In the genomic region with DNA sequence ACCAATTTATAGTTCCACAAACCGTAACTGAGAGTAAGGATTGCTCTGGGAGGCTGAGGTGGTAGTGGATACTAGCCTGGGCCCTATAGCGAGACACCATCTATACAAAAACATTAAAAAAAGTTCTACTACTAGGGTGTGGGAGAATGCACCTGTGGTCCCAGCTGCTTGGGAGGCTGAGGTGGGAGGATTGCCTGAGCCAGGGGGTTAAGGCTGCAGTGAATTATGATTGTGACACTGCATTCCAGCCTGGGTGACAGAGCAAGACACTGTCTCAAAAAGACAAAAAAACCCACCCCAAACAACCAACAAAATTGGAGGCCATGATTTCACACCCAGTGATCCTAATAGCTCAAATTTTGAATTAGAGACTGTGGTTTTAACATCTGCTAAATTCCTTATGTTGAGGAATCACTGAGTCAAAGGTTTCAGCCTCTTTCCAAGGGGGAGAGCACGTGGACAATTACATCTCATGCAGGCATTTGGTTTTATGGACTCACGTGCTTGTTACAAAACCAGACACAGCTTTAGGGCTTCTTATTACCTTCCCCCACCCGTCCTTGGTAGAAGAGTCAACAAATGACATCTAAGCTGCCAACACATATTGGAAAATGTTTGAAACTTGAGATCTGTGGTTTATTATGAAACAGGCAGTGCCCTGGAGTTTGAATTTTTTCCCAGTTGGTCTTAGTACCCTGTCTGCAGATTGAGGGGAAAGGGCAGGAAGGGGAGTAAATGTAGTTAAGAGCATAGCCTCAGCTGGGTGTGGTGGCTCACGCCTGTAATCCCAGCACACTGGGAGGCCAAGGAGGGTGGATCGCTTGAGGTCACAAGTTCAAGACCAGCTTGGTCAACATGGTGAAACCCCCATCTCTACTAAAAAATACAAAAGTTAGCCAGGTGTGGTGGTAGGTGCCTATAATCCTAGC, we compare ENCODE assay signal across 1 cellular context.
TF ChIP-seq lines count a peak whose summit lies in the region.

No MANE protein-coding gene starts in this region.

TF ChIP-seq in K562, 482 proteins besides CTCF, POLR2A, EP300 and RAD21 (continues in another document):
- 0 out of 2 replicates have a peak, but pooled peaks have one; percentile 15 for TF ChIP-seq PKNOX1 (IDR thresholded peaks at IDR 0.05)
- no peak for TF ChIP-seq PHF20 (IDR thresholded peaks at IDR 0.05; ENCODE audit: partially characterized antibody)
- TF ChIP-seq ZNF395 (CRISPR knock-in tag; IDR thresholded peaks at IDR 0.05), result peak; percentile 58; the same call in 1 of the 2 replicates
- TF ChIP-seq TEAD4 (IDR thresholded peaks at IDR 0.05; ENCODE audit: low read length), result peak; percentile 19; the same call in 1 of the 2 replicates
- no peak for TF ChIP-seq TEAD4 (CRISPR knock-in tag; IDR thresholded peaks at IDR 0.05; ENCODE audit: borderline replicate concordance)
- TF ChIP-seq E2F1 (CRISPR knock-in tag; IDR thresholded peaks at IDR 0.05), result no peak
- TF ChIP-seq, protein P1, sequence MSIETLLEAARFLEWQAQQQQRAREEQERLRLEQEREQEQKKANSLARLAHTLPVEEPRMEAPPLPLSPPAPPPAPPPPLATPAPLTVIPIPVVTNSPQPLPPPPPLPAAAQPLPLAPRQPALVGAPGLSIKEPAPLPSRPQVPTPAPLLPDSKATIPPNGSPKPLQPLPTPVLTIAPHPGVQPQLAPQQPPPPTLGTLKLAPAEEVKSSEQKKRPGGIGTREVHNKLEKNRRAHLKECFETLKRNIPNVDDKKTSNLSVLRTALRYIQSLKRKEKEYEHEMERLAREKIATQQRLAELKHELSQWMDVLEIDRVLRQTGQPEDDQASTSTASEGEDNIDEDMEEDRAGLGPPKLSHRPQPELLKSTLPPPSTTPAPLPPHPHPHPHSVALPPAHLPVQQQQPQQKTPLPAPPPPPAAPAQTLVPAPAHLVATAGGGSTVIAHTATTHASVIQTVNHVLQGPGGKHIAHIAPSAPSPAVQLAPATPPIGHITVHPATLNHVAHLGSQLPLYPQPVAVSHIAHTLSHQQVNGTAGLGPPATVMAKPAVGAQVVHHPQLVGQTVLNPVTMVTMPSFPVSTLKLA (conservative IDR thresholded peaks at IDR 0.05), result 0 out of 4 replicates have a peak, but pooled peaks of 1 of the 2 experiments have one; percentile 13
- TF ChIP-seq GTF2A2 (tag; IDR thresholded peaks at IDR 0.05), result no peak
- TF ChIP-seq, protein P2, sequence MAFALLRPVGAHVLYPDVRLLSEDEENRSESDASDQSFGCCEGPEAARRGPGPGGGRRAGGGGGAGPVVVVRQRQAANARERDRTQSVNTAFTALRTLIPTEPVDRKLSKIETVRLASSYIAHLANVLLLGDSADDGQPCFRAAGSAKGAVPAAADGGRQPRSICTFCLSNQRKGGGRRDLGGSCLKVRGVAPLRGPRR (CRISPR knock-in tag; IDR thresholded peaks at IDR 0.05), result no peak
- 0 out of 2 replicates have a peak, but pooled peaks have one; percentile 14 for TF ChIP-seq MYC (IDR thresholded peaks at IDR 0.05; ENCODE audit: low read depth, low read length)
- no peak for TF ChIP-seq MYC (CRISPR knock-in tag; IDR thresholded peaks at IDR 0.05; ENCODE audit: borderline replicate concordance, low read depth)
- TF ChIP-seq TEAD1 (CRISPR knock-in tag; IDR thresholded peaks at IDR 0.05), result no peak
- TF ChIP-seq BHLHE40 (IDR thresholded peaks at IDR 0.05; ENCODE audit: low read length), result peak; percentile 70
- TF ChIP-seq ESRRA (IDR thresholded peaks at IDR 0.05; ENCODE audit: borderline replicate concordance, low read depth), result no peak
- TF ChIP-seq CBFA2T2 (conservative IDR thresholded peaks at IDR 0.05), result 0 out of 2 replicates have a peak, but pooled peaks have one; percentile 16
- no peak for TF ChIP-seq TARDBP (IDR thresholded peaks at IDR 0.05)
- no peak for TF ChIP-seq USF1 (CRISPR knock-in tag; IDR thresholded peaks at IDR 0.05)
- TF ChIP-seq CUX1 (CRISPR knock-in tag; IDR thresholded peaks at IDR 0.05), result 0 out of 2 replicates have a peak, but pooled peaks have one; percentile 39
- TF ChIP-seq RBM17 (IDR thresholded peaks at IDR 0.05; ENCODE audit: borderline replicate concordance, low read depth, low read length), result no peak
- no peak for TF ChIP-seq NKRF (IDR thresholded peaks at IDR 0.05; ENCODE audit: borderline replicate concordance)
- TF ChIP-seq NFIC (IDR thresholded peaks at IDR 0.05), result no peak; the same call in 1 of the 2 replicates
- no peak for TF ChIP-seq MAZ (CRISPR knock-in tag; conservative IDR thresholded peaks at IDR 0.05 in 1 of 2, IDR thresholded peaks at IDR 0.05 in 1 of 2)
- TF ChIP-seq SMAD4 (CRISPR knock-in tag; conservative IDR thresholded peaks at IDR 0.05), result peak; percentile 46; the same call in 1 of the 2 replicates
- TF ChIP-seq, protein P3, sequence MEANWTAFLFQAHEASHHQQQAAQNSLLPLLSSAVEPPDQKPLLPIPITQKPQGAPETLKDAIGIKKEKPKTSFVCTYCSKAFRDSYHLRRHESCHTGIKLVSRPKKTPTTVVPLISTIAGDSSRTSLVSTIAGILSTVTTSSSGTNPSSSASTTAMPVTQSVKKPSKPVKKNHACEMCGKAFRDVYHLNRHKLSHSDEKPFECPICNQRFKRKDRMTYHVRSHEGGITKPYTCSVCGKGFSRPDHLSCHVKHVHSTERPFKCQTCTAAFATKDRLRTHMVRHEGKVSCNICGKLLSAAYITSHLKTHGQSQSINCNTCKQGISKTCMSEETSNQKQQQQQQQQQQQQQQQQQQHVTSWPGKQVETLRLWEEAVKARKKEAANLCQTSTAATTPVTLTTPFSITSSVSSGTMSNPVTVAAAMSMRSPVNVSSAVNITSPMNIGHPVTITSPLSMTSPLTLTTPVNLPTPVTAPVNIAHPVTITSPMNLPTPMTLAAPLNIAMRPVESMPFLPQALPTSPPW (CRISPR knock-in tag; IDR thresholded peaks at IDR 0.05), result peak; percentile 20; the same call in 1 of the 2 replicates
- TF ChIP-seq ZNF586 (CRISPR knock-in tag; conservative IDR thresholded peaks at IDR 0.05), result no peak
- TF ChIP-seq ADNP (tag; IDR thresholded peaks at IDR 0.05), result peak; percentile 68; the same call in 1 of the 2 replicates
- no peak for TF ChIP-seq MCM2 (IDR thresholded peaks at IDR 0.05; ENCODE audit: low read depth)
- TF ChIP-seq CXXC5 (CRISPR knock-in tag; IDR thresholded peaks at IDR 0.05), result 0 out of 2 replicates have a peak, but pooled peaks have one; percentile 7
- no peak for TF ChIP-seq ZNF717 (CRISPR knock-in tag; IDR thresholded peaks at IDR 0.05)
- peak; percentile 72; the same call in 1 of the 2 replicates for TF ChIP-seq ZNF592 (IDR thresholded peaks at IDR 0.05)
- 0 out of 4 replicates have a peak, but pooled peaks of 1 of the 2 experiments have one; percentile 19 for TF ChIP-seq KDM1A (IDR thresholded peaks at IDR 0.05)
- peak; percentile 64 for TF ChIP-seq L3MBTL2 (IDR thresholded peaks at IDR 0.05)
- TF ChIP-seq ZBTB8A (IDR thresholded peaks at IDR 0.05; ENCODE audit: partially characterized antibody), result no peak
